21 cellular contexts compared by ENCODE assay signal in genomic region chr2:38267270-38267925, GRCh38.
DNase-seq lines count a peak whose midpoint lies in the region; ATAC-seq, FAIRE-seq and TF ChIP-seq lines count a peak whose summit lies in the region.
"Had no signal": no experiment of that assay in that cellular context is flagged by ENCODE, and none has a peak within 500 bp of the region (broad histone marks: within the 10 kb centered on the region; RNA-seq: fewer than 3 reads in every experiment).

No MANE protein-coding gene starts in this region.

- TF ChIP-seq CTCF in keratinocyte (optimal IDR thresholded peaks at IDR 0.05 in 1 of 3, IDR thresholded peaks at IDR 0.05 in 1 of 3, conservative IDR thresholded peaks at IDR 0.05 in 1 of 3; ENCODE audit: extremely low read depth in 1 of 3, insufficient read depth in 2 of 3, low read length in 3 of 3) = no peak

- H3K36me3 Mint-ChIP-seq in activated CD8-positive, alpha-beta memory T cell treated with anti-CD3 and anti-CD28 coated beads, Interleukin-2, amount 10 ng/mL, durations not matched to agents 7 days and 5 days = peaks cover 2% of the 10 kb centered on the region
- H3K36me3 Mint-ChIP-seq in stimulated activated effector memory CD8-positive, alpha-beta T cell treated with anti-CD3 and anti-CD28 coated beads, Interleukin-12 subunit alpha, Interleukin-12 subunit beta, amount 100 ng/mL, for 72 hours = no peaks in the 10 kb centered on the region
- H3K36me3 Mint-ChIP-seq: CD8-positive, alpha-beta T cell had no signal

- H3K79me2 ChIP-seq in keratinocyte (ENCODE audit: control insufficient read depth, insufficient read depth, low read length) = no peaks in the 10 kb centered on the region

- dilution Hi-C loops in keratinocyte (cut with MboI; ENCODE audit: extremely low pct_ligation_motif_present, low sequenced_read_pairs) = no loop called here

- FAIRE-seq in RCC 7860 (lab: Jason Lieb, UNC) (peak; percentile 86), keratinocyte (lab: Jason Lieb, UNC) (peak; percentile 48)
- FAIRE-seq: GM18507 had no signal

- peak; percentile 14 for DNase-seq in activated CD8-positive, alpha-beta memory T cell treated with anti-CD3 and anti-CD28 coated beads, Interleukin-2, amount 10 ng/mL, durations not matched to agents 7 days and 5 days
- no peak for DNase-seq in activated CD8-positive, alpha-beta memory T cell treated with anti-CD3 and anti-CD28 coated beads for 24 hours
- DNase-seq in RCC 7860 (ENCODE audit: low spot score) (peak; percentile 68), keratinocyte (ENCODE audit: low read depth, low spot score) (no peak), Kasumi-1 (lab: John Stamatoyannopoulos, UW) (no peak), NCI-H345 treated with DMSO at 0.1 percent for 48 hours (lab: John Stamatoyannopoulos, UW; ENCODE audit: unreplicated experiment) (no peak), caudate nucleus (lab: John Stamatoyannopoulos, UW) (no peak)
- DNase-seq in stimulated activated effector memory CD8-positive, alpha-beta T cell treated with anti-CD3 and anti-CD28 coated beads, Interleukin-12 subunit alpha, Interleukin-12 subunit beta, amount 100 ng/mL, for 72 hours (ENCODE audit: low spot score in 2 of 2) = no peak
- DNase-seq: 8988T; CD8-positive, alpha-beta T cell; DND-41; MM.1S; NCI-H1092; NCI-H1436; NCI-H187 treated with DMSO at 0.1 percent for 48 hours; NCI-H2107; NCI-H510A; SIG-M5; SK-N-SH had no signal

- no peak overlapping the region for H3K27ac ChIP-seq in keratinocyte (ENCODE audit: control insufficient read depth, insufficient read depth, low read length)
- no peak overlapping the region for H3K27ac ChIP-seq in caudate nucleus (ENCODE audit: low read depth, low read length)
- H3K27ac ChIP-seq: BLaER1 treated with 17β-estradiol and CSF1 and Interleukin-3, amounts not matched to agents 10 nM and 100 nM had no signal

- H3K9ac ChIP-seq in keratinocyte (ENCODE audit: control insufficient read depth, extremely low read depth, insufficient read depth, low read length) = no peak overlapping the region
- H3K9ac ChIP-seq: BLaER1 treated with 17β-estradiol and CSF1 and Interleukin-3, amounts not matched to agents 10 nM and 100 nM; SK-N-SH had no signal

- no peaks in the 10 kb centered on the region for H3K9me3 ChIP-seq in keratinocyte (ENCODE audit: control insufficient read depth, low read depth, low read length)
- H3K9me3 ChIP-seq: SK-N-SH had no signal

- no peak overlapping the region for H3K4me3 ChIP-seq in keratinocyte (ENCODE audit: control insufficient read depth in 2 of 3, extremely low read depth in 1 of 3, insufficient read depth in 2 of 3, low read depth in 1 of 3, low read length in 3 of 3)
- H3K4me3 ChIP-seq: BLaER1 treated with 17β-estradiol and CSF1 and Interleukin-3, amounts not matched to agents 10 nM and 100 nM had no signal

- no peak overlapping the region for H3K27ac Mint-ChIP-seq in activated CD8-positive, alpha-beta memory T cell treated with anti-CD3 and anti-CD28 coated beads, Interleukin-2, amount 10 ng/mL, durations not matched to agents 7 days and 5 days
- no peak overlapping the region for H3K27ac Mint-ChIP-seq in stimulated activated effector memory CD8-positive, alpha-beta T cell treated with anti-CD3 and anti-CD28 coated beads, Interleukin-12 subunit alpha, Interleukin-12 subunit beta, amount 100 ng/mL, for 72 hours
- H3K27ac Mint-ChIP-seq: CD8-positive, alpha-beta T cell had no signal

- H3K9me3 Mint-ChIP-seq in activated CD8-positive, alpha-beta memory T cell treated with anti-CD3 and anti-CD28 coated beads, Interleukin-2, amount 10 ng/mL, durations not matched to agents 7 days and 5 days (ENCODE audit: low read depth) = no peaks in the 10 kb centered on the region
- peaks cover 2% of the 10 kb centered on the region for H3K9me3 Mint-ChIP-seq in stimulated activated effector memory CD8-positive, alpha-beta T cell treated with anti-CD3 and anti-CD28 coated beads, Interleukin-12 subunit alpha, Interleukin-12 subunit beta, amount 100 ng/mL, for 72 hours
- H3K9me3 Mint-ChIP-seq: CD8-positive, alpha-beta T cell had no signal

- ATAC-seq in activated CD8-positive, alpha-beta memory T cell treated with anti-CD3 and anti-CD28 coated beads, Interleukin-2, amount 10 ng/mL, durations not matched to agents 7 days and 5 days = no peak
- peak; percentile 21 for ATAC-seq in stimulated activated effector memory CD8-positive, alpha-beta T cell treated with anti-CD3 and anti-CD28 coated beads, Interleukin-12 subunit alpha, Interleukin-12 subunit beta, amount 100 ng/mL, for 72 hours
- ATAC-seq: CD8-positive, alpha-beta T cell had no signal

- no peak overlapping the region for H3K4me3 Mint-ChIP-seq in activated CD8-positive, alpha-beta memory T cell treated with anti-CD3 and anti-CD28 coated beads, Interleukin-2, amount 10 ng/mL, durations not matched to agents 7 days and 5 days
- no peak overlapping the region for H3K4me3 Mint-ChIP-seq in stimulated activated effector memory CD8-positive, alpha-beta T cell treated with anti-CD3 and anti-CD28 coated beads, Interleukin-12 subunit alpha, Interleukin-12 subunit beta, amount 100 ng/mL, for 72 hours
- H3K4me3 Mint-ChIP-seq: CD8-positive, alpha-beta T cell had no signal

- no peaks in the 10 kb centered on the region for H3K9me1 ChIP-seq in keratinocyte (ENCODE audit: control insufficient read depth, extremely low read depth, insufficient read depth, low read length)

- H2AFZ ChIP-seq in keratinocyte (ENCODE audit: control insufficient read depth, low read length) = no peak overlapping the region

- no peaks in the 10 kb centered on the region for H3K27me3 ChIP-seq in keratinocyte (ENCODE audit: control insufficient read depth, extremely low read depth, insufficient read depth, low read length)
- H3K27me3 ChIP-seq: BLaER1 treated with 17β-estradiol and CSF1 and Interleukin-3, amounts not matched to agents 10 nM and 100 nM had no signal

- H3K27me3 Mint-ChIP-seq in activated CD8-positive, alpha-beta memory T cell treated with anti-CD3 and anti-CD28 coated beads, Interleukin-2, amount 10 ng/mL, durations not matched to agents 7 days and 5 days = no peaks in the 10 kb centered on the region

- CTCF ChIA-PET in activated CD8-positive, alpha-beta memory T cell treated with anti-CD3 and anti-CD28 coated beads, Interleukin-2, amount 10 ng/mL, durations not matched to agents 7 days and 5 days (lab: Charles Lee) = no interaction called here

- H3K4me1 ChIP-seq in keratinocyte (ENCODE audit: control insufficient read depth, extremely low read depth, insufficient read depth, low read length) = no peaks in the 10 kb centered on the region

- no peaks in the 10 kb centered on the region for H4K20me1 ChIP-seq in keratinocyte (ENCODE audit: control insufficient read depth, extremely low read depth, insufficient read depth, low read length)
- H4K20me1 ChIP-seq: BLaER1 treated with 17β-estradiol and CSF1 and Interleukin-3, amounts not matched to agents 10 nM and 100 nM had no signal

- peaks cover 3% of the 10 kb centered on the region for H3K4me1 Mint-ChIP-seq in activated CD8-positive, alpha-beta memory T cell treated with anti-CD3 and anti-CD28 coated beads, Interleukin-2, amount 10 ng/mL, durations not matched to agents 7 days and 5 days
- peaks cover under 1% of the 10 kb centered on the region for H3K4me1 Mint-ChIP-seq in stimulated activated effector memory CD8-positive, alpha-beta T cell treated with anti-CD3 and anti-CD28 coated beads, Interleukin-12 subunit alpha, Interleukin-12 subunit beta, amount 100 ng/mL, for 72 hours

- no peaks in the 10 kb centered on the region for H3K36me3 ChIP-seq in keratinocyte (ENCODE audit: control insufficient read depth in 2 of 2, extremely low read depth in 1 of 2, insufficient read depth in 2 of 2, low read length in 2 of 2)
- H3K36me3 ChIP-seq: BLaER1 treated with 17β-estradiol and CSF1 and Interleukin-3, amounts not matched to agents 10 nM and 100 nM had no signal

- no peak overlapping the region for H3K4me2 ChIP-seq in keratinocyte (ENCODE audit: control insufficient read depth, extremely low read depth, insufficient read depth, low read depth, low read length)
- H3K4me2 ChIP-seq: SK-N-SH had no signal

Comparison
In these comparisons a context has a peak if more than half of its experiments do, and no peak if none do; other contexts are left out.
1. DNase-seq: peak in activated CD8-positive, alpha-beta memory T cell treated with anti-CD3 and anti-CD28 coated beads, Interleukin-2, amount 10 ng/mL, durations not matched to agents 7 days and 5 days (single experiment) and RCC 7860 (single experiment); none in activated CD8-positive, alpha-beta memory T cell treated with anti-CD3 and anti-CD28 coated beads for 24 hours (single experiment), keratinocyte (single experiment), stimulated activated effector memory CD8-positive, alpha-beta T cell treated with anti-CD3 and anti-CD28 coated beads, Interleukin-12 subunit alpha, Interleukin-12 subunit beta, amount 100 ng/mL, for 72 hours (0 of 2), Kasumi-1 (0 of 2), NCI-H345 treated with DMSO at 0.1 percent for 48 hours (single experiment) and caudate nucleus (0 of 61).